ENCODE assay signal across 31 cellular contexts in the genomic region with DNA sequence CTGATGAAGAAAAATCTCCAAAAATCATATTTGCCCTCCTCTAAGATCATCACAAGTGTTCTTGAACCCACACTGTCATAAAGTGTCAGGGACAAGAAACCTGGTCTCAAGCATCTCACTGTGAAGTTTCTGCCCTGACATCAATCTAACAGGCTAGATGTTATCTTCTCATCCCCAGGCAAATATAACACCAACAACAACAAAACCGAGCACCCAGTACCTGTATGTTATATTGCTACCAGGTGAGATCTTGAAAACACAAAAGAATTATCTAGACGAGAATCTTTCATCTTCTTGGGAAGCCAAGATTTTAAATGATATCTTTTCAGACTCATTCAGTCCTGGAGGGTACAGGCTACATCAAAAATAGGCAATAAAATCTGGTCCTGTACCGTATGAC.
"Had no signal": no experiment of that assay in that cellular context is flagged by ENCODE, and none has a peak within 500 bp of the region (broad histone marks: within the 10 kb centered on the region; RNA-seq: fewer than 3 reads in every experiment).

No MANE protein-coding gene starts in this region.

- DNase-seq: activated effector memory CD4-positive, alpha-beta T cell treated with anti-CD3 and anti-CD28 coated beads, Interleukin-2, amount 50 U/mL, for 16 hours; activated effector memory CD4-positive, alpha-beta T cell treated with Interleukin-2 at 50 U/mL for 16 hours; activated gamma-delta T cell; activated gamma-delta T cell treated with Interleukin-2 at 50 U/mL for 16 hours; activated naive CD4-positive, alpha-beta T cell; activated naive CD4-positive, alpha-beta T cell treated with anti-CD3 and anti-CD28 coated beads for 36 hours; activated naive CD4-positive, alpha-beta T cell treated with anti-CD3 and anti-CD28 coated beads, Interleukin-2, amount 10 ng/mL, durations not matched to agents 7 days and 5 days; activated naive CD4-positive, alpha-beta T cell treated with anti-CD3 and anti-CD28 coated beads, Interleukin-2, amount 50 U/mL, for 16 hours; activated naive CD4-positive, alpha-beta T cell treated with Interleukin-2 at 50 U/mL for 16 hours; activated naive CD8-positive, alpha-beta T cell treated with anti-CD3 and anti-CD28 coated beads for 36 hours; activated naive CD8-positive, alpha-beta T cell treated with anti-CD3 and anti-CD28 coated beads, Interleukin-2, amount 10 ng/mL, durations not matched to agents 7 days and 5 days; activated naive CD8-positive, alpha-beta T cell treated with anti-CD3 and anti-CD28 coated beads, Interleukin-2, amount 50 U/mL, for 24 hours; activated T-cell treated with anti-CD3 and anti-CD28 coated beads, Interleukin-2, amount 50 U/mL, for 1 hour; activated T-cell treated with anti-CD3 and anti-CD28 coated beads, Interleukin-2, amount 50 U/mL, for 24 hours; activated T-cell treated with anti-CD3 and anti-CD28 coated beads, Interleukin-2, amount 50 U/mL, for 4 hours; activated T-cell treated with anti-CD3 and anti-CD28 coated beads, Interleukin-2, amount 50 U/mL, for 72 hours; adrenal gland; amniotic stem cell; amygdala; anterior cingulate cortex; aorta; body of pancreas; brain microvascular endothelial cell; caudate nucleus; central memory CD4-positive, alpha-beta T cell; cerebellar nuclear complex had no signal

- H3K27ac ChIP-seq: adrenal gland, ascending aorta, body of pancreas, brain microvascular endothelial cell, breast epithelium, cardiac muscle cell had no signal

- H3K9me3 ChIP-seq: adrenal gland, ascending aorta, body of pancreas, breast epithelium had no signal

- H3K27me3 ChIP-seq: adrenal gland, ascending aorta, body of pancreas, brain microvascular endothelial cell, breast epithelium, cardiac muscle cell had no signal

- H3K4me1 ChIP-seq: ascending aorta, body of pancreas, breast epithelium had no signal

- ATAC-seq: activated naive CD4-positive, alpha-beta T cell treated with anti-CD3 and anti-CD28 coated beads, Interleukin-2, amount 50 U/mL, for 72 hours; activated naive CD8-positive, alpha-beta T cell treated with anti-CD3 and anti-CD28 coated beads, Interleukin-2, amount 50 U/mL, for 24 hours; activated T-cell treated with anti-CD3 and anti-CD28 coated beads, Interleukin-2, amount 50 U/mL, for 4 hours; activated T-cell treated with anti-CD3 and anti-CD28 coated beads, Interleukin-2, amount 50 U/mL, for 72 hours; activated T-helper 17 cell treated with anti-CD3 and anti-CD28 coated beads, Interleukin-2, amount 50 U/mL, for 72 hours; body of pancreas had no signal

- H3K36me3 ChIP-seq: adrenal gland, ascending aorta, brain microvascular endothelial cell, breast epithelium, cardiac muscle cell had no signal

- H3K4me3 ChIP-seq: adrenal gland, ascending aorta, body of pancreas, breast epithelium, cardiac muscle cell had no signal
